ENCODE assay signal across 15 cellular contexts in the genomic region with DNA sequence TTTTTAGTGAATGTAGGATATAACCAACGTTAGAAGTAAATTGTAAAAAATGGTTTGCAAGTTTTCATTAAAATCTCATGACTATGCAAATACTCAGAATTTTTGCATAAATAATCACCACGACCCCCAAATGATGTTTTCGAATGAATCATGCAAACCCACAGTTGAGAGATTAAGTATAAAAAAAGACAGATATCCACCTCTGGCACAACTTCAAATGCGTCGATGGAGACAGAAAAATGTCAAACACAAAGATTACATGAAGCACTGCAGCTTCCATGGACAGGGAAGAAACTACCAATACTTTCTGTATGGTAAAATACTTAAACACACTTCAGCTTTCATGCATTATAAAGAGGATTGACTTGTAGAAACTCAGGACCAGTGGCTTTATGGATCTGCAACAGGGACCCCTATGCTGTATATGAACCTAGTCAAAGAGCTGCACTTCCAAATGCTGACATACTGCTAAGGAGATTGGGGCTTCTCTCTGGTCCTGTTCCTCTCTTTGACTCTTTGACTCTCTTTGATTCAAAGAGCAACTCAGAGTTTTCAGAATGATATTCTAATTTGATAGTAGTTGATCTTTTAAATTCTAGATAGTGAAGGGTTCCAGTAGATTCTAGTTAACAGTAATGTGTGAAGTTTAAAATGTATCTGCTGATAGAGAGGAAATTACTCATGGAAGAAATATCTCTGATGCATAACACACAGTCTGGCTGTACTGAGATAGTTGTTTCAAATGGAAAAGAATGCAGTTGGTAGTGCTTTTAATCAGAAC.
DNase-seq lines count a peak whose midpoint lies in the region; ATAC-seq and TF ChIP-seq lines count a peak whose summit lies in the region.
"Had no signal": no experiment of that assay in that cellular context is flagged by ENCODE, and none has a peak within 500 bp of the region (broad histone marks: within the 10 kb centered on the region; RNA-seq: fewer than 3 reads in every experiment).

No MANE protein-coding gene starts in this region.

- H3K4me1 ChIP-seq in skeletal muscle satellite cell (ENCODE audit: control insufficient read depth, insufficient read depth, low read length) = peaks cover 37% of the 10 kb centered on the region
- H3K4me1 ChIP-seq: BLaER1 had no signal

- peaks cover 13 to 22% of the 10 kb centered on the region in 2 donors for H3K36me3 Mint-ChIP-seq in activated T-cell treated with anti-CD3 and anti-CD28 coated beads, Interleukin-2, amount 50 U/mL, for 72 hours (ENCODE audit: insufficient read depth in 2 of 2)
- H3K36me3 Mint-ChIP-seq in endothelial cell (ENCODE audit: low read depth, unreplicated experiment) = peaks cover 9% of the 10 kb centered on the region

- no peaks in the 10 kb centered on the region for H3K27me3 ChIP-seq in skeletal muscle satellite cell (ENCODE audit: control insufficient read depth, insufficient read depth, low read length)
- H3K27me3 ChIP-seq: BLaER1, ovary, tibial artery had no signal

- H3K4me3 Mint-ChIP-seq in activated T-cell treated with anti-CD3 and anti-CD28 coated beads, Interleukin-2, amount 50 U/mL, for 72 hours = peak overlapping the region in 1 of 2 donors; percentile 51
- H3K4me3 Mint-ChIP-seq in endothelial cell (ENCODE audit: unreplicated experiment) = no peak overlapping the region

- no peaks in the 10 kb centered on the region for H3K9me3 ChIP-seq in skeletal muscle satellite cell (replicated peaks; ENCODE audit: low read length)
- H3K9me3 ChIP-seq: ovary, tibial artery had no signal

- ATAC-seq in activated T-cell treated with anti-CD3 and anti-CD28 coated beads, Interleukin-2, amount 50 U/mL, for 72 hours (replicated peaks in 1 of 2) = peak; percentile 89
- no peak for ATAC-seq in GM18519 (IDR thresholded peaks at IDR 0.05; ENCODE audit: low FRiP score, unreplicated experiment)
- ATAC-seq: HCT116 had no signal

- H3K27me3 Mint-ChIP-seq in activated T-cell treated with anti-CD3 and anti-CD28 coated beads, Interleukin-2, amount 50 U/mL, for 72 hours (ENCODE audit: low read depth) = no peaks in the 10 kb centered on the region
- H3K27me3 Mint-ChIP-seq in endothelial cell (ENCODE audit: unreplicated experiment) = peaks cover 1% of the 10 kb centered on the region

- H3K36me3 ChIP-seq in skeletal muscle satellite cell (ENCODE audit: insufficient read depth, low read length) = no peaks in the 10 kb centered on the region
- H3K36me3 ChIP-seq: ovary, tibial artery had no signal

- H3K4me3 ChIP-seq in WI38 (ENCODE audit: low read depth, low read length) = peak overlapping the region; percentile 22
- peak overlapping the region; percentile 20 for H3K4me3 ChIP-seq in fibroblast of the aortic adventitia (ENCODE audit: low read depth, low read length)
- H3K4me3 ChIP-seq in skeletal muscle satellite cell (ENCODE audit: low read length) = peak overlapping the region; percentile 60
- H3K4me3 ChIP-seq: BLaER1, ovary, tibial artery had no signal

- H3K4me2 ChIP-seq in skeletal muscle satellite cell (ENCODE audit: low read length) = peak overlapping the region; percentile 79
- H3K4me2 ChIP-seq: BLaER1 had no signal

- TF ChIP-seq CTCF in WI38 (IDR thresholded peaks at IDR 0.05; ENCODE audit: low read depth, low read length) (no peak), fibroblast of the aortic adventitia (IDR thresholded peaks at IDR 0.05; ENCODE audit: insufficient read depth, low read length) (no peak), endothelial cell (IDR thresholded peaks at IDR 0.05; ENCODE audit: unreplicated experiment) (no peak)

- peak overlapping the region; percentile 70 for H3K9ac ChIP-seq in skeletal muscle satellite cell (ENCODE audit: low read depth, low read length)
- H3K9ac ChIP-seq: BLaER1 had no signal

- H3K9me3 Mint-ChIP-seq in activated T-cell treated with anti-CD3 and anti-CD28 coated beads, Interleukin-2, amount 50 U/mL, for 72 hours = peaks cover 5 to 7% of the 10 kb centered on the region in 2 donors
- H3K9me3 Mint-ChIP-seq in endothelial cell (ENCODE audit: unreplicated experiment) = no peaks in the 10 kb centered on the region

- H3K4me1 Mint-ChIP-seq in activated T-cell treated with anti-CD3 and anti-CD28 coated beads, Interleukin-2, amount 50 U/mL, for 72 hours (ENCODE audit: low read depth) = peaks cover 26% of the 10 kb centered on the region
- H3K4me1 Mint-ChIP-seq in endothelial cell (ENCODE audit: unreplicated experiment) = peaks cover 21% of the 10 kb centered on the region

- H3K27ac Mint-ChIP-seq in activated T-cell treated with anti-CD3 and anti-CD28 coated beads, Interleukin-2, amount 50 U/mL, for 72 hours = peak overlapping the region; percentile 78
- no peak overlapping the region for H3K27ac Mint-ChIP-seq in endothelial cell (ENCODE audit: unreplicated experiment)

- DNase-seq in activated T-cell treated with anti-CD3 and anti-CD28 coated beads, Interleukin-2, amount 50 U/mL, for 72 hours = no peak
- DNase-seq in activated T-cell treated with anti-CD3 and anti-CD28 coated beads, Interleukin-2, amount 50 U/mL, for 48 hours = no peak
- peak; percentile 87 for DNase-seq in fibroblast of the aortic adventitia (ENCODE audit: low read depth)
- no peak for DNase-seq in endothelial cell (ENCODE audit: low spot score)
- no peak for DNase-seq in activated CD8-positive, alpha-beta memory T cell treated with anti-CD3 and anti-CD28 coated beads, Interleukin-2, amount 50 U/mL, for 4 hours
- DNase-seq: kidney, MM.1S, NCI-H526, ovary, tibial artery had no signal
